Comparison of ENCODE assay signal across 8 cellular contexts in genomic region chr3:129599607-129600006, GRCh38. TPM values are rescaled to one million over a fixed set of nuclear protein-coding genes. Genes with fewer than 3 reads are reported as not detected.
DNase-seq lines count a peak whose midpoint lies in the region; ATAC-seq and TF ChIP-seq lines count a peak whose summit lies in the region.

No MANE protein-coding gene starts in this region.

- TF ChIP-seq POLR2A in uterus (IDR thresholded peaks at IDR 0.05): no peak

- H3K4me3 ChIP-seq in kidney epithelial cell (ENCODE audit: low read depth, low read length) (no peak overlapping the region), uterus (no peak overlapping the region)

- peaks cover 89% of the 10 kb centered on the region for H3K4me1 Mint-ChIP-seq in brain
- H3K4me1 Mint-ChIP-seq in activated T-cell treated with anti-CD3 and anti-CD28 coated beads, Interleukin-2, amount 50 U/mL, for 72 hours (ENCODE audit: low read depth): no peaks in the 10 kb centered on the region

- H3K9me3 Mint-ChIP-seq in brain: peaks cover 0 to 6% (median 0%) of the 10 kb centered on the region in 5 experiments
- no peaks in the 10 kb centered on the region for H3K9me3 Mint-ChIP-seq in activated T-cell treated with anti-CD3 and anti-CD28 coated beads, Interleukin-2, amount 50 U/mL, for 72 hours

- DNase-seq in SIG-M5 treated with dmso at 0.1 percent for 504 hours (lab: John Stamatoyannopoulos, UW; ENCODE audit: unreplicated experiment) (peak; percentile 50), SIG-M5 (lab: John Stamatoyannopoulos, UW) (no peak), kidney epithelial cell (ENCODE audit: low read depth) (peak; percentile 64), uterus (peak in 1 of 2 donors; percentile 65)
- DNase-seq in activated T-cell treated with anti-CD3 and anti-CD28 coated beads, Interleukin-2, amount 50 U/mL, for 72 hours: no peak

- H3K27ac ChIP-seq in uterus: peak overlapping the region; percentile 84 to 97

- no peak for ATAC-seq in GM21529 (IDR thresholded peaks at IDR 0.05; ENCODE audit: unreplicated experiment)
- ATAC-seq in HG03354 (IDR thresholded peaks at IDR 0.05; ENCODE audit: poor library complexity, severe bottlenecking, unreplicated experiment): no peak
- no peak for ATAC-seq in activated T-cell treated with anti-CD3 and anti-CD28 coated beads, Interleukin-2, amount 50 U/mL, for 72 hours (replicated peaks in 1 of 2)

- H3K27ac Mint-ChIP-seq in brain: peak overlapping the region in 4 of 5 experiments; percentile 71 to 84 (median 79)
- no peak overlapping the region for H3K27ac Mint-ChIP-seq in activated T-cell treated with anti-CD3 and anti-CD28 coated beads, Interleukin-2, amount 50 U/mL, for 72 hours

- H3K36me3 ChIP-seq in kidney epithelial cell (ENCODE audit: control insufficient read depth, insufficient read depth, low read length): no peaks in the 10 kb centered on the region
- no peaks in the 10 kb centered on the region for H3K36me3 ChIP-seq in uterus

- peaks cover 4% of the 10 kb centered on the region for H3K27me3 Mint-ChIP-seq in brain
- H3K27me3 Mint-ChIP-seq in activated T-cell treated with anti-CD3 and anti-CD28 coated beads, Interleukin-2, amount 50 U/mL, for 72 hours (ENCODE audit: low read depth): peaks cover 14% of the 10 kb centered on the region

- H3K27me3 ChIP-seq in kidney epithelial cell (ENCODE audit: control insufficient read depth, insufficient read depth, low read length): no peaks in the 10 kb centered on the region
- H3K27me3 ChIP-seq in uterus: no peaks in the 10 kb centered on the region

- no peaks in the 10 kb centered on the region for H3K9me3 ChIP-seq in uterus

- peak overlapping the region in 2 of 5 experiments; percentile 26 to 42 for H3K4me3 Mint-ChIP-seq in brain
- no peak overlapping the region for H3K4me3 Mint-ChIP-seq in activated T-cell treated with anti-CD3 and anti-CD28 coated beads, Interleukin-2, amount 50 U/mL, for 72 hours

- H3K4me1 ChIP-seq in uterus: peaks cover 17 to 42% of the 10 kb centered on the region in 2 donors

- H3K36me3 Mint-ChIP-seq in brain: no peaks in the 10 kb centered on the region
- no peaks in the 10 kb centered on the region for H3K36me3 Mint-ChIP-seq in activated T-cell treated with anti-CD3 and anti-CD28 coated beads, Interleukin-2, amount 50 U/mL, for 72 hours (ENCODE audit: insufficient read depth in 2 of 2)

- intact Hi-C loops in uterus (cut with DNase I; ENCODE audit: low total_unique reads): no loop called here

- TF ChIP-seq CTCF in brain (conservative IDR thresholded peaks at IDR 0.05) (no peak), kidney epithelial cell (IDR thresholded peaks at IDR 0.05; ENCODE audit: insufficient read depth, low read length, poor library complexity, severe bottlenecking) (no peak), uterus (IDR thresholded peaks at IDR 0.05) (no peak)

RNA-seq across cellular contexts. Expression of gene PLXND1, which starts 6.9 kb away (rescaled TPM):
- polyA plus RNA-seq in brain (ENCODE audit: insufficient read depth, low read depth, low replicate concordance): 151 TPM
- 103 and 114 TPM in 2 replicates for total RNA-seq in kidney epithelial cell
- total RNA-seq in uterus: 100 to 1,000 TPM in 3 of 4 donors, 10 to 100 TPM in 1; 54.7 to 343 (median 121) TPM
- 1 to 10 TPM; 4.1 to 4.2 TPM for total RNA-seq in activated T-cell treated with anti-CD3 and anti-CD28 coated beads, Interleukin-2, amount 50 U/mL, for 72 hours

RNA-seq across cellular contexts. Expression of gene H1-8, which starts 56.6 kb away (rescaled TPM):
- polyA plus RNA-seq in brain (ENCODE audit: insufficient read depth, low read depth, low replicate concordance): not detected
- total RNA-seq in kidney epithelial cell: not detected in 2 replicates
- total RNA-seq in uterus: not detected
- not detected for total RNA-seq in activated T-cell treated with anti-CD3 and anti-CD28 coated beads, Interleukin-2, amount 50 U/mL, for 72 hours

Comparison
In these comparisons a context has a peak if more than half of its experiments do, and no peak if none do; other contexts are left out.
1. DNase-seq: peak in SIG-M5 treated with dmso at 0.1 percent for 504 hours (single experiment) and kidney epithelial cell (single experiment); none in SIG-M5 (single experiment) and activated T-cell treated with anti-CD3 and anti-CD28 coated beads, Interleukin-2, amount 50 U/mL, for 72 hours (0 of 2).
2. RNA of gene PLXND1, which starts 6.9 kb away (total RNA-seq): 54.7 to 343 TPM in uterus and 103 to 114 TPM in kidney epithelial cell; 4.1 to 4.2 TPM in activated T-cell treated with anti-CD3 and anti-CD28 coated beads, Interleukin-2, amount 50 U/mL, for 72 hours; every median in the first group is over 10 times any median in the second.